Comparison of ENCODE assay signal across 9 cellular contexts in the genomic region with DNA sequence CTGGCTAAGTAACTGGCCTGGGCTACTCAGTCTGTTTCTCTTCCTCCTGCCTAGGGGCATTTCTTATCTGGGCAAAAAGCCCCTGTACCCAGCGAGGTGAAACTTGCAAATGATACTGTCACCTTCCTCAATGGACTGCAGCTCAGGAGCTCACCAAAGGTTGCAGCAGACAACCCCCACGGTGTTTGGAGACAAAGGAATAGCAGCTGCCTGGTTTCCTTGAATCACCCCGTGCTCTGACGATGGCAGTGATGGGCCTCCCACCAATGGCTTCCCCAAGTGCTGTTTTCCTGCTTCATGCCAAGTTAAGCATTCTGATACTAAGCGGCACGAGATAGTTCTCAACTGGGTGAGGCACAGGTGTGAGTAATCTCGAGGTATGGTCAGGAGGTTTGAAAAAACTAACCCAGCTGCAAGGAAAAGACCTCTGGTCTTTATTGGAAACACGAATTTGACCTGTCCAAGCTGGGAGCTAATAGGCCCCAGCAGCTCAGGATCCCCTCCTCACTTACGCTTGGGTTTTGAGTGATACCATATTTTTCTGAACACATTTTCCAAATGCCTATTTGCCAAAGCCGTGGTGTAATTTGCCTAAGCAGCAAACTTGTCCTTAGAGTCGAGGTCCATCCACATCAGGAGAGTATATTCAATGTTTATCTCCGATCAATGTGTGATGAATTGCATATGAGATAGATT.
DNase-seq lines count a peak whose midpoint lies in the region; ATAC-seq and TF ChIP-seq lines count a peak whose summit lies in the region.
"Had no signal": no experiment of that assay in that cellular context is flagged by ENCODE, and none has a peak within 500 bp of the region (broad histone marks: within the 10 kb centered on the region; RNA-seq: fewer than 3 reads in every experiment).

No MANE protein-coding gene starts in this region.

- TF ChIP-seq CTCF in GM13976 (IDR thresholded peaks at IDR 0.05; ENCODE audit: borderline replicate concordance, control extremely low read depth, extremely low read depth, insufficient read depth, missing control alignments) (no peak), neural crest cell (conservative IDR thresholded peaks at IDR 0.05) (no peak)

- H3K4me3 Mint-ChIP-seq in activated naive CD8-positive, alpha-beta T cell treated with anti-CD3 and anti-CD28 coated beads, Interleukin-2, amount 50 U/mL, for 24 hours = no peak overlapping the region
- H3K4me3 Mint-ChIP-seq in neural crest cell = peak overlapping the region; percentile 62
- H3K4me3 Mint-ChIP-seq in natural killer cell treated with Interleukin-12 subunit alpha and Interleukin-12 subunit beta and Interleukin-15 and Interleukin-18, amount 100 ng/mL, for 72 hours = no peak overlapping the region

- in situ Hi-C loops in GM13976 (cut with MboI; ENCODE audit: low sequenced_read_pairs, unreplicated experiment) = loop anchor here (10.0 to 25.0 kb wide), 2 partner anchors 355 to 527 kb away; a partner anchor contains a TSS

- H3K27me3 Mint-ChIP-seq in activated naive CD8-positive, alpha-beta T cell treated with anti-CD3 and anti-CD28 coated beads, Interleukin-2, amount 50 U/mL, for 24 hours = no peaks in the 10 kb centered on the region
- H3K27me3 Mint-ChIP-seq in neural crest cell (ENCODE audit: low read depth) = no peaks in the 10 kb centered on the region
- peaks cover 0 to 2% of the 10 kb centered on the region in 2 donors for H3K27me3 Mint-ChIP-seq in natural killer cell treated with Interleukin-12 subunit alpha and Interleukin-12 subunit beta and Interleukin-15 and Interleukin-18, amount 100 ng/mL, for 72 hours

- no peaks in the 10 kb centered on the region for H3K36me3 Mint-ChIP-seq in activated naive CD8-positive, alpha-beta T cell treated with anti-CD3 and anti-CD28 coated beads, Interleukin-2, amount 50 U/mL, for 24 hours (ENCODE audit: low read depth)
- no peaks in the 10 kb centered on the region for H3K36me3 Mint-ChIP-seq in neural crest cell (ENCODE audit: low read depth)
- no peaks in the 10 kb centered on the region for H3K36me3 Mint-ChIP-seq in natural killer cell treated with Interleukin-12 subunit alpha and Interleukin-12 subunit beta and Interleukin-15 and Interleukin-18, amount 100 ng/mL, for 72 hours

- ATAC-seq in HG03060 (IDR thresholded peaks at IDR 0.05; ENCODE audit: low read depth, unreplicated experiment) = peak; percentile 39
- ATAC-seq in activated naive CD8-positive, alpha-beta T cell treated with anti-CD3 and anti-CD28 coated beads, Interleukin-2, amount 50 U/mL, for 24 hours = peak; percentile 2
- no peak for ATAC-seq in natural killer cell treated with Interleukin-12 subunit alpha and Interleukin-12 subunit beta and Interleukin-15 and Interleukin-18, amount 100 ng/mL, for 72 hours

- no peak overlapping the region for H3K27ac Mint-ChIP-seq in activated naive CD8-positive, alpha-beta T cell treated with anti-CD3 and anti-CD28 coated beads, Interleukin-2, amount 50 U/mL, for 24 hours
- peak overlapping the region; percentile 79 for H3K27ac Mint-ChIP-seq in neural crest cell (ENCODE audit: unreplicated experiment)
- H3K27ac Mint-ChIP-seq in natural killer cell treated with Interleukin-12 subunit alpha and Interleukin-12 subunit beta and Interleukin-15 and Interleukin-18, amount 100 ng/mL, for 72 hours = no peak overlapping the region

- no peaks in the 10 kb centered on the region for H3K9me3 Mint-ChIP-seq in activated naive CD8-positive, alpha-beta T cell treated with anti-CD3 and anti-CD28 coated beads, Interleukin-2, amount 50 U/mL, for 24 hours
- no peaks in the 10 kb centered on the region for H3K9me3 Mint-ChIP-seq in neural crest cell
- H3K9me3 Mint-ChIP-seq in natural killer cell treated with Interleukin-12 subunit alpha and Interleukin-12 subunit beta and Interleukin-15 and Interleukin-18, amount 100 ng/mL, for 72 hours = no peaks in the 10 kb centered on the region

- peak; percentile 23 for DNase-seq in GM13976 (ENCODE audit: low spot score)
- DNase-seq in activated naive CD8-positive, alpha-beta T cell treated with anti-CD3 and anti-CD28 coated beads, Interleukin-2, amount 50 U/mL, for 24 hours = no peak
- no peak for DNase-seq in neural crest cell (ENCODE audit: low read depth, low spot score)
- DNase-seq in natural killer cell treated with Interleukin-12 subunit alpha and Interleukin-12 subunit beta and Interleukin-15 and Interleukin-18, amount 100 ng/mL, for 72 hours (ENCODE audit: low spot score) = no peak
- DNase-seq in NCI-H748 treated with DMSO at 0.1 percent for 48 hours (lab: John Stamatoyannopoulos, UW) = no peak
- DNase-seq in DMS153 treated with DMSO at 0.1 percent for 48 hours (lab: John Stamatoyannopoulos, UW; ENCODE audit: unreplicated experiment) = no peak
- DNase-seq in LoVo (ENCODE audit: low spot score) = no peak
- DNase-seq: T-helper 1 cell had no signal

- H3K4me1 Mint-ChIP-seq in activated naive CD8-positive, alpha-beta T cell treated with anti-CD3 and anti-CD28 coated beads, Interleukin-2, amount 50 U/mL, for 24 hours = peaks cover 40% of the 10 kb centered on the region
- H3K4me1 Mint-ChIP-seq in neural crest cell = peaks cover 44% of the 10 kb centered on the region
- peaks cover 30 to 34% of the 10 kb centered on the region in 2 donors for H3K4me1 Mint-ChIP-seq in natural killer cell treated with Interleukin-12 subunit alpha and Interleukin-12 subunit beta and Interleukin-15 and Interleukin-18, amount 100 ng/mL, for 72 hours (ENCODE audit: low read depth in 2 of 2)

Comparison
In these comparisons a context has a peak if more than half of its experiments do, and no peak if none do; other contexts are left out.
1. ATAC-seq: peak in HG03060 (single experiment) and activated naive CD8-positive, alpha-beta T cell treated with anti-CD3 and anti-CD28 coated beads, Interleukin-2, amount 50 U/mL, for 24 hours (single experiment); none in natural killer cell treated with Interleukin-12 subunit alpha and Interleukin-12 subunit beta and Interleukin-15 and Interleukin-18, amount 100 ng/mL, for 72 hours (0 of 2).